31 cellular contexts compared by ENCODE assay signal in the genomic region with DNA sequence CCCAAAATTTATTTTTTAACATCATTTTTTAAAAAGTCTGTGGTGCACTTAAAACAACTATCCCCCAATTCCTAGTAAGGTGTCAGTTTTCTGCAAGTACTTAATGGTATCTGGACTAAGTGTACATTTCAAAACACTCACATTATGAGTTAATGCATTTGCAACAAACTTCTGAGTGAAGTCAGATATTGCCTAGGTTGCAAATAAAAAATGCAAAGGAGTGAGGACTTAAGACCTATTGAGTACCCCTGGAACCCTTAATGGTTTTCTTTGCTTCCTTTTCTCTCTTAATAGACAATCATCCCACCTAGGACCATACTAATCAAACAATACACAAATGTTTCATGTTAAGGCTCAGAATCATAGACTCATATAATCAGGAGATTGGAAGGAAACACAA.
"Had no signal": no experiment of that assay in that cellular context is flagged by ENCODE, and none has a peak within 500 bp of the region (broad histone marks: within the 10 kb centered on the region; RNA-seq: fewer than 3 reads in every experiment).

No MANE protein-coding gene starts in this region.

- H3K4me3 Mint-ChIP-seq: activated CD8-positive, alpha-beta T cell treated with anti-CD3 and anti-CD28 coated beads for 36 hours; activated naive CD4-positive, alpha-beta T cell treated with anti-CD3 and anti-CD28 coated beads for 36 hours; activated naive CD4-positive, alpha-beta T cell treated with anti-CD3 and anti-CD28 coated beads, Interleukin-2, amount 50 U/mL, for 24 hours; activated naive CD8-positive, alpha-beta T cell treated with anti-CD3 and anti-CD28 coated beads for 36 hours; activated naive CD8-positive, alpha-beta T cell treated with anti-CD3 and anti-CD28 coated beads, Interleukin-2, amount 50 U/mL, for 24 hours; activated T-cell treated with anti-CD3 and anti-CD28 coated beads, Interleukin-2, amount 50 U/mL, for 4 hours had no signal

- H3K9me3 Mint-ChIP-seq: activated CD8-positive, alpha-beta T cell treated with anti-CD3 and anti-CD28 coated beads for 36 hours; activated naive CD4-positive, alpha-beta T cell treated with anti-CD3 and anti-CD28 coated beads for 36 hours; activated naive CD4-positive, alpha-beta T cell treated with anti-CD3 and anti-CD28 coated beads, Interleukin-2, amount 50 U/mL, for 24 hours; activated naive CD8-positive, alpha-beta T cell treated with anti-CD3 and anti-CD28 coated beads for 36 hours; activated naive CD8-positive, alpha-beta T cell treated with anti-CD3 and anti-CD28 coated beads, Interleukin-2, amount 50 U/mL, for 24 hours; activated T-cell treated with anti-CD3 and anti-CD28 coated beads, Interleukin-2, amount 50 U/mL, for 4 hours; activated T-helper 17 cell treated with anti-CD3 and anti-CD28 coated beads, Interleukin-2, amount 50 U/mL, for 72 hours; T-cell had no signal

- ATAC-seq: activated CD8-positive, alpha-beta T cell treated with anti-CD3 and anti-CD28 coated beads for 36 hours; activated naive CD8-positive, alpha-beta T cell treated with anti-CD3 and anti-CD28 coated beads, Interleukin-2, amount 50 U/mL, for 24 hours; activated T-cell treated with anti-CD3 and anti-CD28 coated beads, Interleukin-2, amount 50 U/mL, for 4 hours; activated T-helper 17 cell treated with anti-CD3 and anti-CD28 coated beads, Interleukin-2, amount 50 U/mL, for 72 hours; body of pancreas; gastroesophageal sphincter; T-cell; WTC11 had no signal

- H3K9me3 ChIP-seq: adrenal gland, body of pancreas, breast epithelium, colonic mucosa, esophagus squamous epithelium, gastroesophageal sphincter had no signal

- H3K4me3 ChIP-seq: adrenal gland, body of pancreas, breast epithelium, cardiac muscle cell, colonic mucosa, esophagus squamous epithelium, gastroesophageal sphincter had no signal

- H3K36me3 Mint-ChIP-seq: activated naive CD4-positive, alpha-beta T cell treated with anti-CD3 and anti-CD28 coated beads, Interleukin-2, amount 50 U/mL, for 24 hours; activated naive CD8-positive, alpha-beta T cell treated with anti-CD3 and anti-CD28 coated beads for 36 hours; T-cell had no signal

- H3K27ac ChIP-seq: adrenal gland, body of pancreas, breast epithelium, cardiac muscle cell, colonic mucosa, epithelial cell of prostate, gastroesophageal sphincter had no signal

- H3K27me3 ChIP-seq: breast epithelium, colonic mucosa had no signal

- H3K27ac Mint-ChIP-seq: activated CD8-positive, alpha-beta T cell treated with anti-CD3 and anti-CD28 coated beads for 36 hours; activated naive CD4-positive, alpha-beta T cell treated with anti-CD3 and anti-CD28 coated beads for 36 hours; activated naive CD4-positive, alpha-beta T cell treated with anti-CD3 and anti-CD28 coated beads, Interleukin-2, amount 50 U/mL, for 24 hours; activated naive CD8-positive, alpha-beta T cell treated with anti-CD3 and anti-CD28 coated beads for 36 hours; activated naive CD8-positive, alpha-beta T cell treated with anti-CD3 and anti-CD28 coated beads, Interleukin-2, amount 50 U/mL, for 24 hours; activated T-helper 17 cell treated with anti-CD3 and anti-CD28 coated beads, Interleukin-2, amount 50 U/mL, for 72 hours; T-cell; WTC11 had no signal

- H3K36me3 ChIP-seq: adrenal gland, breast epithelium, cardiac muscle cell, colonic mucosa, esophagus squamous epithelium, gastroesophageal sphincter had no signal

- H3K4me1 Mint-ChIP-seq: activated T-helper 17 cell treated with anti-CD3 and anti-CD28 coated beads, Interleukin-2, amount 50 U/mL, for 72 hours had no signal

- DNase-seq: activated CD4-positive, alpha-beta T cell treated with anti-CD3 and anti-CD28 coated beads for 1 hour; activated CD4-positive, alpha-beta T cell treated with anti-CD3 and anti-CD28 coated beads for 4 hours; activated CD4-positive, alpha-beta T cell treated with anti-CD3 and anti-CD28 coated beads, Interleukin-2, amount 50 U/mL, for 1 hour; activated CD4-positive, alpha-beta T cell treated with anti-CD3 and anti-CD28 coated beads, Interleukin-2, amount 50 U/mL, for 48 hours; activated CD8-positive, alpha-beta memory T cell treated with anti-CD3 and anti-CD28 coated beads for 24 hours; activated CD8-positive, alpha-beta T cell treated with anti-CD3 and anti-CD28 coated beads for 36 hours; activated effector memory CD4-positive, alpha-beta T cell treated with anti-CD3 and anti-CD28 coated beads, Interleukin-2, amount 50 U/mL, for 16 hours; activated naive CD4-positive, alpha-beta T cell treated with anti-CD3 and anti-CD28 coated beads for 36 hours; activated naive CD8-positive, alpha-beta T cell treated with anti-CD3 and anti-CD28 coated beads for 36 hours; activated naive CD8-positive, alpha-beta T cell treated with anti-CD3 and anti-CD28 coated beads, Interleukin-2, amount 50 U/mL, for 24 hours; activated T-cell treated with anti-CD3 and anti-CD28 coated beads, Interleukin-2, amount 50 U/mL, for 4 hours; adrenal gland; amygdala; aorta; body of pancreas; central memory CD4-positive, alpha-beta T cell; cerebellar nuclear complex; colonic mucosa; effector CD8-positive, alpha-beta T cell; esophagus squamous epithelium; foreskin melanocyte; SW 1271; T-cell; T-helper 2 cell had no signal

- H3K4me1 ChIP-seq: adrenal gland, breast epithelium had no signal
